Comparison of ENCODE assay signal across 15 cellular contexts in genomic region chr9:75131700-75132099, GRCh38. TPM values are rescaled to one million over a fixed set of nuclear protein-coding genes. Genes with fewer than 3 reads are reported as not detected.
DNase-seq lines count a peak whose midpoint lies in the region; ATAC-seq and FAIRE-seq lines count a peak whose summit lies in the region.
"Had no signal": no experiment of that assay in that cellular context is flagged by ENCODE, and none has a peak within 500 bp of the region (broad histone marks: within the 10 kb centered on the region; RNA-seq: fewer than 3 reads in every experiment).

No MANE protein-coding gene starts in this region.

- H3K4me1 Mint-ChIP-seq in activated T-cell treated with anti-CD3 and anti-CD28 coated beads, Interleukin-2, amount 50 U/mL, for 24 hours (ENCODE audit: low read depth), result peaks cover 42% of the 10 kb centered on the region
- H3K4me1 Mint-ChIP-seq in activated T-cell treated with anti-CD3 and anti-CD28 coated beads, Interleukin-2, amount 50 U/mL, for 4 hours (ENCODE audit: low read depth), result peaks cover 46% of the 10 kb centered on the region
- peaks cover 35 to 54% (median 44%) of the 10 kb centered on the region in 3 donors for H3K4me1 Mint-ChIP-seq in T-cell
- H3K4me1 Mint-ChIP-seq in immature natural killer cell, result peaks cover 35 to 92% of the 10 kb centered on the region in 2 donors

- H3K4me3 Mint-ChIP-seq in activated T-cell treated with anti-CD3 and anti-CD28 coated beads, Interleukin-2, amount 50 U/mL, for 24 hours, result no peak overlapping the region
- no peak overlapping the region for H3K4me3 Mint-ChIP-seq in activated T-cell treated with anti-CD3 and anti-CD28 coated beads, Interleukin-2, amount 50 U/mL, for 4 hours
- H3K4me3 Mint-ChIP-seq in T-cell (no peak overlapping the region), immature natural killer cell (no peak overlapping the region)

- CTCF ChIA-PET in T-cell (lab: Charles Lee), result interaction anchor here in 1 of 2 donors (1.8 kb wide), 1 partner anchor 27 kb away, joined by 4 read pairs; no protein-coding TSS in a partner anchor

- FAIRE-seq in urothelium cell line (lab: Jason Lieb, UNC), result peak; percentile 23
- FAIRE-seq: A204.1, K562 had no signal

- peak overlapping the region; percentile 6 for H3K27ac Mint-ChIP-seq in activated T-cell treated with anti-CD3 and anti-CD28 coated beads, Interleukin-2, amount 50 U/mL, for 24 hours
- peak overlapping the region; percentile 64 to 65 for H3K27ac Mint-ChIP-seq in T-cell
- H3K27ac Mint-ChIP-seq in immature natural killer cell, result peak overlapping the region in 5 of 6 donors; percentile 0 to 84 (median 52)

- ATAC-seq in activated T-cell treated with anti-CD3 and anti-CD28 coated beads, Interleukin-2, amount 50 U/mL, for 4 hours, result no peak
- ATAC-seq in T-cell (replicated peaks in 1 of 4), result no peak
- ATAC-seq in HG03354 (IDR thresholded peaks at IDR 0.05; ENCODE audit: poor library complexity, severe bottlenecking, unreplicated experiment), result no peak
- ATAC-seq: K562 had no signal

- H3K36me3 Mint-ChIP-seq in activated T-cell treated with anti-CD3 and anti-CD28 coated beads, Interleukin-2, amount 50 U/mL, for 24 hours (ENCODE audit: low read depth), result peaks cover 83% of the 10 kb centered on the region
- H3K36me3 Mint-ChIP-seq in activated T-cell treated with anti-CD3 and anti-CD28 coated beads, Interleukin-2, amount 50 U/mL, for 4 hours (ENCODE audit: insufficient read depth), result peaks cover 51% of the 10 kb centered on the region
- peaks cover 73% of the 10 kb centered on the region for H3K36me3 Mint-ChIP-seq in T-cell
- peaks cover 34 to 55% (median 46%) of the 10 kb centered on the region in 3 donors for H3K36me3 Mint-ChIP-seq in immature natural killer cell

- no peaks in the 10 kb centered on the region for H3K27me3 Mint-ChIP-seq in activated T-cell treated with anti-CD3 and anti-CD28 coated beads, Interleukin-2, amount 50 U/mL, for 24 hours
- H3K27me3 Mint-ChIP-seq in activated T-cell treated with anti-CD3 and anti-CD28 coated beads, Interleukin-2, amount 50 U/mL, for 4 hours (ENCODE audit: low read depth), result no peaks in the 10 kb centered on the region
- H3K27me3 Mint-ChIP-seq in T-cell (no peaks in the 10 kb centered on the region), immature natural killer cell (ENCODE audit: low read depth in 3 of 3) (no peaks in the 10 kb centered on the region)

- POLR2A ChIA-PET in T-cell (lab: Charles Lee), result no interaction called here

- H3K9me3 Mint-ChIP-seq in activated T-cell treated with anti-CD3 and anti-CD28 coated beads, Interleukin-2, amount 50 U/mL, for 24 hours, result no peaks in the 10 kb centered on the region
- H3K9me3 Mint-ChIP-seq in activated T-cell treated with anti-CD3 and anti-CD28 coated beads, Interleukin-2, amount 50 U/mL, for 4 hours, result no peaks in the 10 kb centered on the region
- H3K9me3 Mint-ChIP-seq in T-cell (no peaks in the 10 kb centered on the region), immature natural killer cell (no peaks in the 10 kb centered on the region)

- no peak for DNase-seq in activated T-cell treated with anti-CD3 and anti-CD28 coated beads, Interleukin-2, amount 50 U/mL, for 24 hours
- no peak for DNase-seq in activated T-cell treated with anti-CD3 and anti-CD28 coated beads, Interleukin-2, amount 50 U/mL, for 4 hours
- no peak for DNase-seq in T-cell
- DNase-seq in immature natural killer cell, result no peak
- no peak for DNase-seq in urothelium cell line (ENCODE audit: low spot score)
- no peak for DNase-seq in middle frontal gyrus (ENCODE audit: extremely low spot score, low spot score)
- no peak for DNase-seq in MV-4-11 (lab: John Stamatoyannopoulos, UW)
- DNase-seq: GM23248, NCI-H1048, NCI-H2107, NCI-H226, NCI-H526 treated with DMSO at 0.1 percent for 48 hours had no signal

RNA-seq across cellular contexts. Expression of gene OSTF1, which starts 43.4 kb away (rescaled TPM):
- total RNA-seq in activated T-cell treated with anti-CD3 and anti-CD28 coated beads, Interleukin-2, amount 50 U/mL, for 4 hours, result 10 to 100 TPM; 38.9 to 49.8 (median 41.3) TPM
- total RNA-seq in T-cell, result 10 to 100 TPM; 46.6 to 73.9 (median 58.3) TPM
- polyA plus RNA-seq in immature natural killer cell, result 100 to 1,000 TPM; 352 to 383 (median 365) TPM

RNA-seq across cellular contexts. Expression of gene NMRK1, which starts 43.7 kb away (rescaled TPM):
- 10 to 100 TPM in 2 of 3 donors, 1 to 10 TPM in 1; 7.3 to 11.1 (median 11.1) TPM for total RNA-seq in activated T-cell treated with anti-CD3 and anti-CD28 coated beads, Interleukin-2, amount 50 U/mL, for 4 hours
- 10 to 100 TPM; 61.9 to 91.0 (median 72.6) TPM for total RNA-seq in T-cell
- 10 to 100 TPM; 35.2 to 95.8 (median 38.6) TPM for polyA plus RNA-seq in immature natural killer cell

Comparison
In these comparisons a context has a peak if more than half of its experiments do, and no peak if none do; other contexts are left out.
1. H3K27ac Mint-ChIP-seq: peak in every context shown above with its lines; median percentile 64 in T-cell; 52 in immature natural killer cell; 6 in activated T-cell treated with anti-CD3 and anti-CD28 coated beads, Interleukin-2, amount 50 U/mL, for 24 hours.
2. RNA of gene NMRK1, which starts 43.7 kb away (total RNA-seq): 61.9 to 91.0 TPM in T-cell; 7.3 to 11.1 TPM in activated T-cell treated with anti-CD3 and anti-CD28 coated beads, Interleukin-2, amount 50 U/mL, for 4 hours; every median in the first group is over 4 times any median in the second.